Comparison of ENCODE assay signal across 12 cellular contexts in the genomic region with DNA sequence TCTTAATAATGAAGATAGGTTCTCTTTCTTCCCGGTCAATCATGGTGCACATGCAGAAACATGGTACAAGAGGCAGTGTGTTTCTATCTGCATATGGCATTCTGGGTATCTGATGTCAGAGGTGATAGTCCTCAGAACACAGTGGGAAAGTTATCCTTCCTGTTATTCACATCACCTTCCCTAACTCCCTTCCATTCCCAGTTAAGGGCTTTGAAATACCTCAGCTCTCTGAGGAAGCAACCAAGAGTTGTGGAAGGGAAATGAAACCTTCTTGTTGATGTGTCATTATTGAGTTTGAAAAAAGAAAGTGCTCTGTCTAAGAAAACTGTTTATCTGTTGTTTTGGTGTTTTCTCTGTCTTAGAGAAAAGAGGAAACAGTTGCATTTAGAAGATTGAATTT. TPM values are rescaled to one million over a fixed set of nuclear protein-coding genes. Genes with fewer than 3 reads are reported as not detected.
DNase-seq lines count a peak whose midpoint lies in the region; ATAC-seq and TF ChIP-seq lines count a peak whose summit lies in the region.
"Had no signal": no experiment of that assay in that cellular context is flagged by ENCODE, and none has a peak within 500 bp of the region (broad histone marks: within the 10 kb centered on the region; RNA-seq: fewer than 3 reads in every experiment).

No MANE protein-coding gene starts in this region.

- H3K4me3 Mint-ChIP-seq in endothelial cell (ENCODE audit: unreplicated experiment), result no peak overlapping the region
- H3K4me3 Mint-ChIP-seq in activated T-cell treated with anti-CD3 and anti-CD28 coated beads, Interleukin-2, amount 50 U/mL, for 24 hours, result no peak overlapping the region
- H3K4me3 Mint-ChIP-seq: activated T-cell treated with anti-CD3 and anti-CD28 coated beads, Interleukin-2, amount 50 U/mL, for 4 hours had no signal

- no peak for TF ChIP-seq CTCF in endothelial cell (IDR thresholded peaks at IDR 0.05; ENCODE audit: unreplicated experiment)

- H3K27ac Mint-ChIP-seq in endothelial cell (ENCODE audit: unreplicated experiment), result peak overlapping the region; percentile 80
- no peak overlapping the region for H3K27ac Mint-ChIP-seq in activated T-cell treated with anti-CD3 and anti-CD28 coated beads, Interleukin-2, amount 50 U/mL, for 24 hours

- H3K36me3 Mint-ChIP-seq in endothelial cell (ENCODE audit: low read depth, unreplicated experiment), result no peaks in the 10 kb centered on the region
- H3K36me3 Mint-ChIP-seq in activated T-cell treated with anti-CD3 and anti-CD28 coated beads, Interleukin-2, amount 50 U/mL, for 24 hours (ENCODE audit: low read depth), result no peaks in the 10 kb centered on the region

- H3K4me1 Mint-ChIP-seq in endothelial cell (ENCODE audit: unreplicated experiment), result peaks cover 23% of the 10 kb centered on the region
- H3K4me1 Mint-ChIP-seq in activated T-cell treated with anti-CD3 and anti-CD28 coated beads, Interleukin-2, amount 50 U/mL, for 24 hours (ENCODE audit: low read depth), result peaks cover 10% of the 10 kb centered on the region

- ATAC-seq in GM18508 (IDR thresholded peaks at IDR 0.05; ENCODE audit: insufficient read depth, unreplicated experiment), result peak; percentile 73
- peak; percentile 91 for ATAC-seq in GM21526 (IDR thresholded peaks at IDR 0.05; ENCODE audit: low FRiP score, unreplicated experiment)
- ATAC-seq in HG03196 (IDR thresholded peaks at IDR 0.05; ENCODE audit: unreplicated experiment), result peak; percentile 78
- ATAC-seq: activated T-cell treated with anti-CD3 and anti-CD28 coated beads, Interleukin-2, amount 50 U/mL, for 4 hours had no signal

- DNase-seq in endothelial cell (ENCODE audit: low spot score) (no peak), glomerular visceral epithelial cell (ENCODE audit: extremely low spot score) (no peak), C1 segment of cervical spinal cord (lab: John Stamatoyannopoulos, UW) (no peak), NCI-H2171 (lab: John Stamatoyannopoulos, UW) (no peak)
- DNase-seq in activated T-cell treated with anti-CD3 and anti-CD28 coated beads, Interleukin-2, amount 50 U/mL, for 24 hours, result no peak
- DNase-seq: activated T-cell treated with anti-CD3 and anti-CD28 coated beads, Interleukin-2, amount 50 U/mL, for 4 hours; colonic mucosa; NCI-H187; ovary had no signal

- peaks cover 3% of the 10 kb centered on the region for H3K27me3 Mint-ChIP-seq in endothelial cell (ENCODE audit: unreplicated experiment)
- H3K27me3 Mint-ChIP-seq in activated T-cell treated with anti-CD3 and anti-CD28 coated beads, Interleukin-2, amount 50 U/mL, for 24 hours, result peaks cover 34% of the 10 kb centered on the region

- H3K9me3 Mint-ChIP-seq in endothelial cell (ENCODE audit: unreplicated experiment), result no peaks in the 10 kb centered on the region
- no peaks in the 10 kb centered on the region for H3K9me3 Mint-ChIP-seq in activated T-cell treated with anti-CD3 and anti-CD28 coated beads, Interleukin-2, amount 50 U/mL, for 24 hours
- H3K9me3 Mint-ChIP-seq: activated T-cell treated with anti-CD3 and anti-CD28 coated beads, Interleukin-2, amount 50 U/mL, for 4 hours had no signal

RNA-seq across cellular contexts. Expression of gene P2RY13, which starts 21.9 kb away (rescaled TPM):
- not detected for total RNA-seq in endothelial cell (ENCODE audit: unreplicated experiment)
- total RNA-seq: activated T-cell treated with anti-CD3 and anti-CD28 coated beads, Interleukin-2, amount 50 U/mL, for 4 hours had no signal

RNA-seq across cellular contexts. Expression of gene P2RY12, which starts 33.3 kb away (rescaled TPM):
- total RNA-seq in endothelial cell (ENCODE audit: unreplicated experiment), result not detected
- total RNA-seq: activated T-cell treated with anti-CD3 and anti-CD28 coated beads, Interleukin-2, amount 50 U/mL, for 4 hours had no signal

RNA-seq across cellular contexts. Expression of gene GPR87, which starts 34.6 kb away (rescaled TPM):
- 2.0 TPM for total RNA-seq in endothelial cell (ENCODE audit: unreplicated experiment)
- total RNA-seq: colonic mucosa had no signal
